Comparison of ENCODE assay signal across 16 cellular contexts in the genomic region with DNA sequence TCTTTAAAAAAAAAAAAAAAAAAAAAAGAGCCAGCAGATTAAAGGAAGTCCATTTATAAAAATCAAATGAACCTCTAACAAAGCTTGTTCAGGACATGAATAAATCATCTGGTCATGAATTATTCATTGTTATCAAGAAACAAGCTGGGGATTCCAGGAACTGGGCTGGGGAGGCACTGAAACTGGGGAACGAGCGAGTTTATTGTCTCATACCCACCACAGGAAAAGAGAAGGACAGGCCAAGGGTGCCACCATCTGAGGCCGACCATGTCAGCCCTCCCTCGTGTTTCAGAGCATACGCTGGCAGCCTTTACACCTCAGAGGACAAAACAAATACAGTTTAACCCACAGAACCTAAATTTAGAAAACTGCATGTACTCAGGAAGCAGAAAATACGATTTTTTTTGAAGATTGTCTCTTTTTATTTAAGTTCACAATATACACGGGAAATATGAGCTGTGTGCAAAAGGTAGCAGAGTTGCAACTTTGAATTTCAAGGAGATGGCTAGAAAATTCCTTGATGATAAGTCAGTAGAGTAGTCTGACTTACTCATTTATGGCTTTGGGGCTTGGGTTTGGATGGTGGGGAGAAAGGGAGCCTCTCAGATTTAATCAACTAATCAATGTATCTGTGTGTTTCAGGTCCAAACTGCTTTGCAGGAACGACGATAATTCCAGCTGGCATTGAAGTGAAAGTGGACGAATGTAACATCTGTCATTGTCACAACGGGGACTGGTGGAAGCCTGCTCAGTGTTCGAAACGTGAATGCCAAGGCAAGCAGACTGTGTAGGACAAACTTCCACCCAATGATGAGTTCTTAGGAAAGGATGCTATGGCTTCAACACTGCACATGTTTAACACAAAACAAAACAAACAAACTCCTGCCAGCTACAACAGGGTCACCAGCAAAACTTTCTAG.
DNase-seq lines count a peak whose midpoint lies in the region; ATAC-seq and TF ChIP-seq lines count a peak whose summit lies in the region.
"Had no signal": no experiment of that assay in that cellular context is flagged by ENCODE, and none has a peak within 500 bp of the region (broad histone marks: within the 10 kb centered on the region; RNA-seq: fewer than 3 reads in every experiment).

No MANE protein-coding gene starts in this region.

- CTCF ChIA-PET in A673 (lab: Charles Lee): no interaction called here
- CTCF ChIA-PET in activated naive CD4-positive, alpha-beta T cell treated with anti-CD3 and anti-CD28 coated beads for 36 hours (lab: Charles Lee): interaction anchor here (0.9 kb wide), 1 partner anchor 256 kb away, joined by 3 read pairs; no protein-coding TSS in a partner anchor

- no peaks in the 10 kb centered on the region for H3K36me3 ChIP-seq in A673 (ENCODE audit: insufficient read depth, low read length, poor library complexity, severe bottlenecking)

- in situ Hi-C loops in GM13977 (cut with MboI; ENCODE audit: low pct_unique_long_range_greater_than_20kb, low sequenced_read_pairs, unreplicated experiment): no loop called here

- intact Hi-C loops in A673 (cut with micrococcal nuclease; ENCODE audit: unreplicated experiment): no loop called here
- intact Hi-C loops in activated naive CD4-positive, alpha-beta T cell treated with anti-CD3 and anti-CD28 coated beads for 36 hours (cut with micrococcal nuclease): no loop called here

- H3K4me3 Mint-ChIP-seq in activated T-helper 17 cell treated with anti-CD3 and anti-CD28 coated beads, Interleukin-2, amount 50 U/mL, for 72 hours: no peak overlapping the region
- H3K4me3 Mint-ChIP-seq in activated naive CD4-positive, alpha-beta T cell treated with anti-CD3 and anti-CD28 coated beads for 36 hours: no peak overlapping the region
- H3K4me3 Mint-ChIP-seq: central memory CD8-positive, alpha-beta T cell had no signal

- H3K9me3 ChIP-seq in A673 (ENCODE audit: low read depth, low read length, poor library complexity, severe bottlenecking): no peaks in the 10 kb centered on the region

- H3K27ac ChIP-seq in A673 (ENCODE audit: low read depth, low read length, poor library complexity, severe bottlenecking) (no peak overlapping the region), angular gyrus (ENCODE audit: low read depth, low read length) (peak overlapping the region; percentile 59)
- H3K27ac ChIP-seq: epithelial cell of prostate had no signal

- H3K36me3 Mint-ChIP-seq in activated T-helper 17 cell treated with anti-CD3 and anti-CD28 coated beads, Interleukin-2, amount 50 U/mL, for 72 hours (ENCODE audit: low read depth): no peaks in the 10 kb centered on the region
- no peaks in the 10 kb centered on the region for H3K36me3 Mint-ChIP-seq in activated naive CD4-positive, alpha-beta T cell treated with anti-CD3 and anti-CD28 coated beads for 36 hours (ENCODE audit: low read depth)

- no peaks in the 10 kb centered on the region for H3K4me1 Mint-ChIP-seq in activated T-helper 17 cell treated with anti-CD3 and anti-CD28 coated beads, Interleukin-2, amount 50 U/mL, for 72 hours
- H3K4me1 Mint-ChIP-seq in activated naive CD4-positive, alpha-beta T cell treated with anti-CD3 and anti-CD28 coated beads for 36 hours (ENCODE audit: low read depth): peaks cover 2% of the 10 kb centered on the region

- no peaks in the 10 kb centered on the region for H3K27me3 ChIP-seq in A673 (replicated peaks; ENCODE audit: insufficient read depth, low read depth, low read length, poor library complexity)

- H3K4me1 ChIP-seq in A673 (ENCODE audit: insufficient read depth, low read length, poor library complexity, severe bottlenecking): peaks cover 13% of the 10 kb centered on the region

- H3K9me3 Mint-ChIP-seq in activated T-helper 17 cell treated with anti-CD3 and anti-CD28 coated beads, Interleukin-2, amount 50 U/mL, for 72 hours: no peaks in the 10 kb centered on the region
- no peaks in the 10 kb centered on the region for H3K9me3 Mint-ChIP-seq in activated naive CD4-positive, alpha-beta T cell treated with anti-CD3 and anti-CD28 coated beads for 36 hours
- H3K9me3 Mint-ChIP-seq: central memory CD8-positive, alpha-beta T cell had no signal

- DNase-seq in A673 (ENCODE audit: low spot score) (peak; percentile 31), left kidney (ENCODE audit: low read depth, low spot score) (peak; percentile 28), GM13977 (ENCODE audit: low spot score) (no peak), SKM-1 (lab: John Stamatoyannopoulos, UW; ENCODE audit: unreplicated experiment) (no peak)
- no peak for DNase-seq in activated naive CD4-positive, alpha-beta T cell treated with anti-CD3 and anti-CD28 coated beads for 36 hours
- DNase-seq: activated CD4-positive, alpha-beta T cell treated with anti-CD3 and anti-CD28 coated beads, Interleukin-2, amount 50 U/mL, for 4 hours; activated naive CD4-positive, alpha-beta T cell; stimulated activated CD8-positive, alpha-beta memory T cell treated with anti-CD3 and anti-CD28 coated beads, Interleukin-4, amount 100 ng/mL, for 48 hours; T-helper 9 cell had no signal

- H3K27ac Mint-ChIP-seq in activated T-helper 17 cell treated with anti-CD3 and anti-CD28 coated beads, Interleukin-2, amount 50 U/mL, for 72 hours: no peak overlapping the region
- no peak overlapping the region for H3K27ac Mint-ChIP-seq in activated naive CD4-positive, alpha-beta T cell treated with anti-CD3 and anti-CD28 coated beads for 36 hours

- no peak overlapping the region for H3K4me3 ChIP-seq in A673 (ENCODE audit: low read depth, low read length, poor library complexity, severe bottlenecking)
- H3K4me3 ChIP-seq: lung had no signal

- POLR2A ChIA-PET in A673 (lab: Charles Lee; ENCODE audit: low non-redundant PET): no interaction called here

- peaks cover 5% of the 10 kb centered on the region for H3K27me3 Mint-ChIP-seq in activated T-helper 17 cell treated with anti-CD3 and anti-CD28 coated beads, Interleukin-2, amount 50 U/mL, for 72 hours
- peaks cover 4% of the 10 kb centered on the region for H3K27me3 Mint-ChIP-seq in activated naive CD4-positive, alpha-beta T cell treated with anti-CD3 and anti-CD28 coated beads for 36 hours (ENCODE audit: low read depth)

- TF ChIP-seq CTCF in A673 (conservative IDR thresholded peaks at IDR 0.05; ENCODE audit: low read depth, low read length) (no peak), GM13977 (IDR thresholded peaks at IDR 0.05; ENCODE audit: extremely low read depth, insufficient read depth, missing control alignments) (no peak)

- BruUV-seq in A673 (replicated peaks; lab: Mats Ljungman, UMichigan): no TSS peak

- ATAC-seq in GM19324 (IDR thresholded peaks at IDR 0.05; ENCODE audit: low FRiP score, unreplicated experiment): peak; percentile 71
- no peak for ATAC-seq in activated T-helper 17 cell treated with anti-CD3 and anti-CD28 coated beads, Interleukin-2, amount 50 U/mL, for 72 hours (replicated peaks)
- ATAC-seq: Right ventricle myocardium inferior had no signal

Comparison
In these comparisons a context has a peak if more than half of its experiments do, and no peak if none do; other contexts are left out.
1. DNase-seq: peak in A673 (single experiment) and left kidney (single experiment); none in GM13977 (single experiment), SKM-1 (single experiment) and activated naive CD4-positive, alpha-beta T cell treated with anti-CD3 and anti-CD28 coated beads for 36 hours (single experiment).